In genomic region chr12:49149-49548, GRCh38 we compare ENCODE assay signal across 2 cellular contexts. TPM values are rescaled to one million over a fixed set of nuclear protein-coding genes. Genes with fewer than 3 reads are reported as not detected.
"Had no signal": no experiment of that assay in that cellular context is flagged by ENCODE, and none has a peak within 500 bp of the region (broad histone marks: within the 10 kb centered on the region; RNA-seq: fewer than 3 reads in every experiment).

No MANE protein-coding gene starts in this region.

RNA-seq across cellular contexts. Expression of gene IQSEC3, which starts 17.4 kb away (rescaled TPM):
- total RNA-seq: HFFc6, HT1080 had no signal
